ENCODE assay signal across 1 cellular context in the genomic region with DNA sequence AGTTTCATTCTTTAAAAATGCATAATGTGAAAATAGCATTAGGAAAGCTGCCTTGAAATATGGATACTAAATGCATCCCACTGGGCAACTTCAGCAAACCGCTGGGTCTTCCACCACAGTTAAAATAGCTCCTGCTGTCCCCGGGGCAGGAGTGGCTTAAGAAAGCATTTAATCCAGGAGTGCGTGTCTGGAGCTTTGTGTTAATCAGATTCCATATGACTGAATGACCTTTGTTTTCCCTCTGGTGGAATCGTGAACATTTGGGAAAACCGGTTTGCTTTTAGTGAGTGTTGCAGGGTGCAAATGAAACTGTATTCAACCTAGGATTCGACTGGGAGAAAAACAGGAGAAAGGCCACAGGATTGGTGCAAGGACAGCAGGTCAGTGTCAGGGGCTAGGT.
TF ChIP-seq lines count a peak whose summit lies in the region.

No MANE protein-coding gene starts in this region.

TF ChIP-seq in GM23338, 12 proteins besides CTCF, POLR2A, EP300 and RAD21 (continued from another document):
- TF ChIP-seq STAT1 (IDR thresholded peaks at IDR 0.05; ENCODE audit: unreplicated experiment) (no peak), ZNF331 (CRISPR knock-in tag; IDR thresholded peaks at IDR 0.05; ENCODE audit: low read depth) (no peak), POLR2AphosphoS5 (IDR thresholded peaks at IDR 0.05; ENCODE audit: low read depth) (no peak)
- TF ChIP-seq, protein P1, sequence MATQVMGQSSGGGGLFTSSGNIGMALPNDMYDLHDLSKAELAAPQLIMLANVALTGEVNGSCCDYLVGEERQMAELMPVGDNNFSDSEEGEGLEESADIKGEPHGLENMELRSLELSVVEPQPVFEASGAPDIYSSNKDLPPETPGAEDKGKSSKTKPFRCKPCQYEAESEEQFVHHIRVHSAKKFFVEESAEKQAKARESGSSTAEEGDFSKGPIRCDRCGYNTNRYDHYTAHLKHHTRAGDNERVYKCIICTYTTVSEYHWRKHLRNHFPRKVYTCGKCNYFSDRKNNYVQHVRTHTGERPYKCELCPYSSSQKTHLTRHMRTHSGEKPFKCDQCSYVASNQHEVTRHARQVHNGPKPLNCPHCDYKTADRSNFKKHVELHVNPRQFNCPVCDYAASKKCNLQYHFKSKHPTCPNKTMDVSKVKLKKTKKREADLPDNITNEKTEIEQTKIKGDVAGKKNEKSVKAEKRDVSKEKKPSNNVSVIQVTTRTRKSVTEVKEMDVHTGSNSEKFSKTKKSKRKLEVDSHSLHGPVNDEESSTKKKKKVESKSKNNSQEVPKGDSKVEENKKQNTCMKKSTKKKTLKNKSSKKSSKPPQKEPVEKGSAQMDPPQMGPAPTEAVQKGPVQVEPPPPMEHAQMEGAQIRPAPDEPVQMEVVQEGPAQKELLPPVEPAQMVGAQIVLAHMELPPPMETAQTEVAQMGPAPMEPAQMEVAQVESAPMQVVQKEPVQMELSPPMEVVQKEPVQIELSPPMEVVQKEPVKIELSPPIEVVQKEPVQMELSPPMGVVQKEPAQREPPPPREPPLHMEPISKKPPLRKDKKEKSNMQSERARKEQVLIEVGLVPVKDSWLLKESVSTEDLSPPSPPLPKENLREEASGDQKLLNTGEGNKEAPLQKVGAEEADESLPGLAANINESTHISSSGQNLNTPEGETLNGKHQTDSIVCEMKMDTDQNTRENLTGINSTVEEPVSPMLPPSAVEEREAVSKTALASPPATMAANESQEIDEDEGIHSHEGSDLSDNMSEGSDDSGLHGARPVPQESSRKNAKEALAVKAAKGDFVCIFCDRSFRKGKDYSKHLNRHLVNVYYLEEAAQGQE (IDR thresholded peaks at IDR 0.05; ENCODE audit: unreplicated experiment) = no peak
TF ChIP-seq in GM23338: peak in this region for 0.
